ENCODE assay signal across 1 cellular context in the genomic region with DNA sequence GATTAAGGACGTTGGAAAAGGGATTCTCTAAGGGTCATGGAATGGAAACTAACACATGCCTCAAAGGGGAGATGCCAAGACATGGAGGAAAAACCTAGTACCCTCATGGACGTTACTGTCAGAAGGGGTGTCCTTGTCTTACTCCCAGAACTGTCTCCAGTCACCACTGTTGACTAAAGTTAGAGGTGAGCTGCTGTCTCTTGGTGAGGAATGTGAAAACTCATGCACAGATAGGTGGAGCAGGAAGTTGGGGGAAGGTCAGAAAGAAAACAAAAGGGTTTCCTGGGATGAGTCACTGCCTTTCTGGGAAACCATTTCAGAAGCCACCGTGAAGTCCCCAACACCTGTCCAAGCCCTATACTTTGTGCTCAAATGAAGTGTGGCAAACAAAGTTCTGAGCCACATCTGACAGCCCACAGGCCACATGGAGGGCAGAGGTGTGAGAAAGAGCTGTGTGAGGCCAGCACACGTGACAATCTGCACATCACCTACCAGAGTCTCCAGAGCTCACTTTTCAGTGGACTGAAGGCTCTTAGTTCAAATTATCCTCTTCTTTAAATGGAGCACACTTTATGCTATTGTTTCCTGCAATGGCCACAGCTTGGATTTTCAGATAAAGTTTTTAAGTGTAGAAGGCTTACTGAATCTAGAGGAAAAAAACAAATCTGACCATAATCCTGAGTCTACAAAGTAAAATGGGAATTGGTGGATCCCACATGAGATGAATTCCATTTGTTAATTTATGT.
A peak's percentile ranks its signal among the peaks of the same experiment; 100 is the strongest.
TF ChIP-seq lines count a peak whose summit lies in the region.

No MANE protein-coding gene starts in this region.

TF ChIP-seq in K562, 482 proteins besides CTCF, POLR2A, EP300 and RAD21 (continued from another document):
- peak in 1 of 2 experiments; percentile 84; a peak in 1 of 4 replicates for TF ChIP-seq ETV6 (IDR thresholded peaks at IDR 0.05; ENCODE audit: borderline replicate concordance in 1 of 2, low read depth in 2 of 2, low read length in 1 of 2)
- TF ChIP-seq ETV6 (CRISPR knock-in tag; IDR thresholded peaks at IDR 0.05; ENCODE audit: borderline replicate concordance), result no peak
- TF ChIP-seq, protein P1, sequence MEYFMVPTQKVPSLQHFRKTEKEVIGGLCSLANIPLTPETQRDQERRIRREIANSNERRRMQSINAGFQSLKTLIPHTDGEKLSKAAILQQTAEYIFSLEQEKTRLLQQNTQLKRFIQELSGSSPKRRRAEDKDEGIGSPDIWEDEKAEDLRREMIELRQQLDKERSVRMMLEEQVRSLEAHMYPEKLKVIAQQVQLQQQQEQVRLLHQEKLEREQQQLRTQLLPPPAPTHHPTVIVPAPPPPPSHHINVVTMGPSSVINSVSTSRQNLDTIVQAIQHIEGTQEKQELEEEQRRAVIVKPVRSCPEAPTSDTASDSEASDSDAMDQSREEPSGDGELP (CRISPR knock-in tag; IDR thresholded peaks at IDR 0.05; ENCODE audit: borderline replicate concordance), result peak; percentile 66; the same call in 1 of the 2 replicates
- no peak for TF ChIP-seq ZNF780A (CRISPR knock-in tag; IDR thresholded peaks at IDR 0.05)
- no peak for TF ChIP-seq PCBP2 (IDR thresholded peaks at IDR 0.05; ENCODE audit: low read depth, low read length, poor library complexity, severe bottlenecking)
- peak; percentile 84; the same call in 1 of the 2 replicates for TF ChIP-seq ETV5 (CRISPR knock-in tag; IDR thresholded peaks at IDR 0.05; ENCODE audit: low read depth)
- TF ChIP-seq, protein P2, sequence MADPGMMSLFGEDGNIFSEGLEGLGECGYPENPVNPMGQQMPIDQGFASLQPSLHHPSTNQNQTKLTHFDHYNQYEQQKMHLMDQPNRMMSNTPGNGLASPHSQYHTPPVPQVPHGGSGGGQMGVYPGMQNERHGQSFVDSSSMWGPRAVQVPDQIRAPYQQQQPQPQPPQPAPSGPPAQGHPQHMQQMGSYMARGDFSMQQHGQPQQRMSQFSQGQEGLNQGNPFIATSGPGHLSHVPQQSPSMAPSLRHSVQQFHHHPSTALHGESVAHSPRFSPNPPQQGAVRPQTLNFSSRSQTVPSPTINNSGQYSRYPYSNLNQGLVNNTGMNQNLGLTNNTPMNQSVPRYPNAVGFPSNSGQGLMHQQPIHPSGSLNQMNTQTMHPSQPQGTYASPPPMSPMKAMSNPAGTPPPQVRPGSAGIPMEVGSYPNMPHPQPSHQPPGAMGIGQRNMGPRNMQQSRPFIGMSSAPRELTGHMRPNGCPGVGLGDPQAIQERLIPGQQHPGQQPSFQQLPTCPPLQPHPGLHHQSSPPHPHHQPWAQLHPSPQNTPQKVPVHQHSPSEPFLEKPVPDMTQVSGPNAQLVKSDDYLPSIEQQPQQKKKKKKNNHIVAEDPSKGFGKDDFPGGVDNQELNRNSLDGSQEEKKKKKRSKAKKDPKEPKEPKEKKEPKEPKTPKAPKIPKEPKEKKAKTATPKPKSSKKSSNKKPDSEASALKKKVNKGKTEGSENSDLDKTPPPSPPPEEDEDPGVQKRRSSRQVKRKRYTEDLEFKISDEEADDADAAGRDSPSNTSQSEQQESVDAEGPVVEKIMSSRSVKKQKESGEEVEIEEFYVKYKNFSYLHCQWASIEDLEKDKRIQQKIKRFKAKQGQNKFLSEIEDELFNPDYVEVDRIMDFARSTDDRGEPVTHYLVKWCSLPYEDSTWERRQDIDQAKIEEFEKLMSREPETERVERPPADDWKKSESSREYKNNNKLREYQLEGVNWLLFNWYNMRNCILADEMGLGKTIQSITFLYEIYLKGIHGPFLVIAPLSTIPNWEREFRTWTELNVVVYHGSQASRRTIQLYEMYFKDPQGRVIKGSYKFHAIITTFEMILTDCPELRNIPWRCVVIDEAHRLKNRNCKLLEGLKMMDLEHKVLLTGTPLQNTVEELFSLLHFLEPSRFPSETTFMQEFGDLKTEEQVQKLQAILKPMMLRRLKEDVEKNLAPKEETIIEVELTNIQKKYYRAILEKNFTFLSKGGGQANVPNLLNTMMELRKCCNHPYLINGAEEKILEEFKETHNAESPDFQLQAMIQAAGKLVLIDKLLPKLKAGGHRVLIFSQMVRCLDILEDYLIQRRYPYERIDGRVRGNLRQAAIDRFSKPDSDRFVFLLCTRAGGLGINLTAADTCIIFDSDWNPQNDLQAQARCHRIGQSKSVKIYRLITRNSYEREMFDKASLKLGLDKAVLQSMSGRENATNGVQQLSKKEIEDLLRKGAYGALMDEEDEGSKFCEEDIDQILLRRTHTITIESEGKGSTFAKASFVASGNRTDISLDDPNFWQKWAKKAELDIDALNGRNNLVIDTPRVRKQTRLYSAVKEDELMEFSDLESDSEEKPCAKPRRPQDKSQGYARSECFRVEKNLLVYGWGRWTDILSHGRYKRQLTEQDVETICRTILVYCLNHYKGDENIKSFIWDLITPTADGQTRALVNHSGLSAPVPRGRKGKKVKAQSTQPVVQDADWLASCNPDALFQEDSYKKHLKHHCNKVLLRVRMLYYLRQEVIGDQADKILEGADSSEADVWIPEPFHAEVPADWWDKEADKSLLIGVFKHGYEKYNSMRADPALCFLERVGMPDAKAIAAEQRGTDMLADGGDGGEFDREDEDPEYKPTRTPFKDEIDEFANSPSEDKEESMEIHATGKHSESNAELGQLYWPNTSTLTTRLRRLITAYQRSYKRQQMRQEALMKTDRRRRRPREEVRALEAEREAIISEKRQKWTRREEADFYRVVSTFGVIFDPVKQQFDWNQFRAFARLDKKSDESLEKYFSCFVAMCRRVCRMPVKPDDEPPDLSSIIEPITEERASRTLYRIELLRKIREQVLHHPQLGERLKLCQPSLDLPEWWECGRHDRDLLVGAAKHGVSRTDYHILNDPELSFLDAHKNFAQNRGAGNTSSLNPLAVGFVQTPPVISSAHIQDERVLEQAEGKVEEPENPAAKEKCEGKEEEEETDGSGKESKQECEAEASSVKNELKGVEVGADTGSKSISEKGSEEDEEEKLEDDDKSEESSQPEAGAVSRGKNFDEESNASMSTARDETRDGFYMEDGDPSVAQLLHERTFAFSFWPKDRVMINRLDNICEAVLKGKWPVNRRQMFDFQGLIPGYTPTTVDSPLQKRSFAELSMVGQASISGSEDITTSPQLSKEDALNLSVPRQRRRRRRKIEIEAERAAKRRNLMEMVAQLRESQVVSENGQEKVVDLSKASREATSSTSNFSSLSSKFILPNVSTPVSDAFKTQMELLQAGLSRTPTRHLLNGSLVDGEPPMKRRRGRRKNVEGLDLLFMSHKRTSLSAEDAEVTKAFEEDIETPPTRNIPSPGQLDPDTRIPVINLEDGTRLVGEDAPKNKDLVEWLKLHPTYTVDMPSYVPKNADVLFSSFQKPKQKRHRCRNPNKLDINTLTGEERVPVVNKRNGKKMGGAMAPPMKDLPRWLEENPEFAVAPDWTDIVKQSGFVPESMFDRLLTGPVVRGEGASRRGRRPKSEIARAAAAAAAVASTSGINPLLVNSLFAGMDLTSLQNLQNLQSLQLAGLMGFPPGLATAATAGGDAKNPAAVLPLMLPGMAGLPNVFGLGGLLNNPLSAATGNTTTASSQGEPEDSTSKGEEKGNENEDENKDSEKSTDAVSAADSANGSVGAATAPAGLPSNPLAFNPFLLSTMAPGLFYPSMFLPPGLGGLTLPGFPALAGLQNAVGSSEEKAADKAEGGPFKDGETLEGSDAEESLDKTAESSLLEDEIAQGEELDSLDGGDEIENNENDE (IDR thresholded peaks at IDR 0.05; ENCODE audit: low read depth, low read length), result no peak
- TF ChIP-seq POLR2H (tag; IDR thresholded peaks at IDR 0.05; ENCODE audit: low read depth), result no peak
- TF ChIP-seq, protein P3, sequence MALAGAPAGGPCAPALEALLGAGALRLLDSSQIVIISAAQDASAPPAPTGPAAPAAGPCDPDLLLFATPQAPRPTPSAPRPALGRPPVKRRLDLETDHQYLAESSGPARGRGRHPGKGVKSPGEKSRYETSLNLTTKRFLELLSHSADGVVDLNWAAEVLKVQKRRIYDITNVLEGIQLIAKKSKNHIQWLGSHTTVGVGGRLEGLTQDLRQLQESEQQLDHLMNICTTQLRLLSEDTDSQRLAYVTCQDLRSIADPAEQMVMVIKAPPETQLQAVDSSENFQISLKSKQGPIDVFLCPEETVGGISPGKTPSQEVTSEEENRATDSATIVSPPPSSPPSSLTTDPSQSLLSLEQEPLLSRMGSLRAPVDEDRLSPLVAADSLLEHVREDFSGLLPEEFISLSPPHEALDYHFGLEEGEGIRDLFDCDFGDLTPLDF (CRISPR knock-in tag; IDR thresholded peaks at IDR 0.05), result no peak
